17 cellular contexts compared by ENCODE assay signal in the genomic region with DNA sequence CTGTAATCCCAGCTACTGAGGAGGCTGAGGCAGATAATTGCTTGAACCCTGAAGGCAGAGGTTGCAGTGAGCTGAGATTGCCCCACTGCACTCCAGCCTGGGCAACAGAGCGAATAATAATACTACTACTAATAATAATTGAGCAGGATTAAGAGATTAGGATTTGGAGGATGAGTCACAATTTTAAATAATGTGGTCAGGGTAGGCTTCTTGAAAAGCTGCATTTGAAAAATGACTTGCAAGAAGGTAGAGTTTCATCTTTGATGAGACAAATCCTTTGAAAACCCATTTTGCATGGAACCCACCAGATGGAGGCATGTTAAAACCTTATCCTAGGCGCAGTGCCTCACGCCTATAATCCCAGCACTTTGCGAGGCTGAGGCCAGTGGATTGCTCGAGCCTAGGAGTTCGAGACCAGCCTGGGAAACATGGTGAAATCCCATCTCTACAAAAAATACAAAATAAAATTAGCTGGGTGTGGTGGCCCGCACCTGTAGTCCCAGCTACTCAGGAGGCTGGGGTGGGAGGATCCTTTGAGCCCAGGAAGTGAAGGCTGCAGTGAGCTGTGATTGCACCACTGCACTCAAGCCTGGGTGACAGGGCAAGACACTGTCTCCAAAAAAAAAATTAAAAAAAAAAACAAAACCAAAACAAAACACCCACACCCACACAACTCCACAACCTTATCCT. TPM values are rescaled to one million over a fixed set of nuclear protein-coding genes. Genes with fewer than 3 reads are reported as not detected.
DNase-seq lines count a peak whose midpoint lies in the region; ATAC-seq, FAIRE-seq and TF ChIP-seq lines count a peak whose summit lies in the region.
"Had no signal": no experiment of that assay in that cellular context is flagged by ENCODE, and none has a peak within 500 bp of the region (broad histone marks: within the 10 kb centered on the region; RNA-seq: fewer than 3 reads in every experiment).

No MANE protein-coding gene starts in this region.

- H3K27ac Mint-ChIP-seq in chondrocyte (ENCODE audit: unreplicated experiment): peak overlapping the region; percentile 97
- H3K27ac Mint-ChIP-seq: activated CD4-positive, alpha-beta T cell treated with anti-CD3 and anti-CD28 coated beads, Interleukin-2, amount 10 ng/mL, durations not matched to agents 7 days and 5 days; activated naive CD4-positive, alpha-beta T cell treated with anti-CD3 and anti-CD28 coated beads, Interleukin-2, amount 50 U/mL, for 72 hours; natural killer cell had no signal

- peaks cover 0 to 47% (median 29%) of the 10 kb centered on the region in 4 donors for H3K4me1 ChIP-seq in sigmoid colon

- no peak for TF ChIP-seq EP300 in sigmoid colon (IDR thresholded peaks at IDR 0.05)

- H3K4me3 Mint-ChIP-seq in chondrocyte (ENCODE audit: unreplicated experiment): no peak overlapping the region
- H3K4me3 Mint-ChIP-seq: activated CD4-positive, alpha-beta T cell treated with anti-CD3 and anti-CD28 coated beads, Interleukin-2, amount 10 ng/mL, durations not matched to agents 7 days and 5 days; natural killer cell had no signal

- H3K36me3 ChIP-seq in sigmoid colon: no peaks in the 10 kb centered on the region

- H3K36me3 Mint-ChIP-seq in chondrocyte (ENCODE audit: low read depth): no peaks in the 10 kb centered on the region
- H3K36me3 Mint-ChIP-seq: natural killer cell had no signal

- H3K9me3 ChIP-seq in sigmoid colon: no peaks in the 10 kb centered on the region

- H3K4me3 ChIP-seq in sigmoid colon: no peak overlapping the region

- peaks cover 0 to 4% (median 0%) of the 10 kb centered on the region in 3 donors for H3K27me3 ChIP-seq in sigmoid colon

- intact Hi-C loops in sigmoid colon (cut with DNase I): no loop called here

- DNase-seq in NCI-H82 treated with DMSO at 0.1 percent for 48 hours (lab: John Stamatoyannopoulos, UW; ENCODE audit: unreplicated experiment): peak; percentile 57
- no peak for DNase-seq in chondrocyte (ENCODE audit: low spot score)
- DNase-seq in sigmoid colon: no peak
- no peak for DNase-seq in NCI-H446 (lab: John Stamatoyannopoulos, UW)
- DNase-seq in activated CD4-positive, alpha-beta T cell treated with anti-CD3 and anti-CD28 coated beads, Interleukin-2, amount 50 U/mL, for 48 hours: no peak
- DNase-seq in RCC 7860 (ENCODE audit: low spot score): no peak
- DNase-seq: activated CD4-positive, alpha-beta T cell treated with anti-CD3 and anti-CD28 coated beads, Interleukin-2, amount 10 ng/mL, durations not matched to agents 7 days and 5 days; activated T-cell treated with anti-CD3 and anti-CD28 coated beads for 4 hours; AML-193; caudate nucleus; effector memory CD4-positive, alpha-beta T cell; H7; natural killer cell; NCI-H1436 treated with DMSO at 0.1 percent for 48 hours had no signal

- peaks cover 2% of the 10 kb centered on the region for H3K9me3 Mint-ChIP-seq in chondrocyte (ENCODE audit: low read depth)
- H3K9me3 Mint-ChIP-seq: natural killer cell had no signal

- no peaks in the 10 kb centered on the region for H3K27me3 Mint-ChIP-seq in chondrocyte (ENCODE audit: low read depth)

- FAIRE-seq in RCC 7860 (lab: Jason Lieb, UNC): no peak

- H3K27ac ChIP-seq in C4-2B (peak overlapping the region; percentile 13; the same call in 1 of the 2 replicates), sigmoid colon (peak overlapping the region; percentile 66 to 90 (median 76))

- no peak for ATAC-seq in GM19397 (IDR thresholded peaks at IDR 0.05; ENCODE audit: unreplicated experiment)
- ATAC-seq: activated naive CD4-positive, alpha-beta T cell treated with anti-CD3 and anti-CD28 coated beads, Interleukin-2, amount 50 U/mL, for 72 hours; natural killer cell had no signal

- 80 to 92% methylated on average over 7 of the region's 7 CpGs for WGBS in sigmoid colon, 2 donors

- TF ChIP-seq POLR2A in sigmoid colon (IDR thresholded peaks at IDR 0.05): no peak

- peaks cover 55% of the 10 kb centered on the region for H3K4me1 Mint-ChIP-seq in chondrocyte (ENCODE audit: low read depth)

- TF ChIP-seq CTCF in C4-2B (conservative IDR thresholded peaks at IDR 0.05): no peak
- TF ChIP-seq CTCF in chondrocyte (IDR thresholded peaks at IDR 0.05): no peak
- no peak for TF ChIP-seq CTCF in sigmoid colon (IDR thresholded peaks at IDR 0.05)

RNA-seq across cellular contexts. Expression of a gene that starts 3.2 kb away (rescaled TPM):
- total RNA-seq in chondrocyte (28.1 to 38.3 TPM (median 35.4 TPM) in 3 replicates), sigmoid colon (10 to 100 TPM in 2 of 4 donors, 1 to 10 TPM in 2; 8.1 to 18.0 (median 11.6) TPM)
- polyA plus RNA-seq in sigmoid colon: 10 to 100 TPM; 24.0 to 94.1 (median 24.3) TPM
- total RNA-seq: activated CD4-positive, alpha-beta T cell treated with anti-CD3 and anti-CD28 coated beads, Interleukin-2, amount 10 ng/mL, durations not matched to agents 7 days and 5 days; activated naive CD4-positive, alpha-beta T cell treated with anti-CD3 and anti-CD28 coated beads, Interleukin-2, amount 50 U/mL, for 72 hours; natural killer cell had no signal
